In the genomic region with DNA sequence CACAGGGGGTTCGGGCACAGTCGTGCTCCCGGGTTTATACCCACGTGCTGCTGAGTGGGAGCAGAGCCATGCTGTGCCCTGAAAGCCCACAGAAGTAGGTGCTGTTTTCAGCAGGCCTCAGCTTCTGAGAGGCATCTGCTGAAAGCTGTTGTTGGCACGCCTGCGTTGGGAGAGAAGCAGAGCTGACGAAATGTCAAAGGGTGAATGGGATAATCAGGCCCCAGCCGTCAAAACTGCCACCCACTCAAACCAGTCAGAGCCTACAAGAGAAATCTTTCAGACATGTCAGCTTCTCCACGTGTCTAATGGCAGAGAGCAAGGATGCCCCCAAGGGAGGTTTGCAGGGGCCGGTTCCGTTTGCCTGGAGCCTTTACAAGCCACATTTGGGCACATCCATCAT, we compare ENCODE assay signal across 32 cellular contexts.
"Had no signal": no experiment of that assay in that cellular context is flagged by ENCODE, and none has a peak within 500 bp of the region (broad histone marks: within the 10 kb centered on the region; RNA-seq: fewer than 3 reads in every experiment).

No MANE protein-coding gene starts in this region.

- H3K9me3 ChIP-seq: adrenal gland, body of pancreas, colonic mucosa had no signal

- H3K36me3 ChIP-seq: adrenal gland, colonic mucosa, heart left ventricle, WERI-Rb-1 had no signal

- H3K27ac ChIP-seq: adrenal gland, body of pancreas, colonic mucosa, heart left ventricle, WERI-Rb-1 had no signal

- ATAC-seq: activated CD4-positive, CD25-positive, alpha-beta regulatory T cell treated with anti-CD3 and anti-CD28 coated beads, Interleukin-2, amount 50 U/mL, for 24 hours; activated CD8-positive, alpha-beta memory T cell treated with anti-CD3 and anti-CD28 coated beads, Interleukin-2, amount 10 ng/mL, durations not matched to agents 7 days and 5 days; activated CD8-positive, alpha-beta T cell treated with anti-CD3 and anti-CD28 coated beads, Interleukin-2, amount 10 ng/mL, durations not matched to agents 7 days and 5 days; activated naive CD8-positive, alpha-beta T cell treated with anti-CD3 and anti-CD28 coated beads, Interleukin-2, amount 50 U/mL, for 24 hours; body of pancreas; esophagus mucosa; heart left ventricle; T-helper 17 cell had no signal

- H3K4me1 ChIP-seq: adrenal gland, body of pancreas, colonic mucosa, heart left ventricle had no signal

- H3K27me3 Mint-ChIP-seq: activated B cell treated with CpG ODN at 0.5 μM for 24 hours; activated CD4-positive, alpha-beta memory T cell treated with anti-CD3 and anti-CD28 coated beads for 36 hours; activated CD8-positive, alpha-beta memory T cell treated with anti-CD3 and anti-CD28 coated beads, Interleukin-2, amount 10 ng/mL, durations not matched to agents 7 days and 5 days; activated naive CD4-positive, alpha-beta T cell treated with anti-CD3 and anti-CD28 coated beads, Interleukin-2, amount 50 U/mL, for 24 hours; activated naive CD8-positive, alpha-beta T cell treated with anti-CD3 and anti-CD28 coated beads, Interleukin-2, amount 50 U/mL, for 24 hours; T-helper 17 cell had no signal

- H3K4me3 ChIP-seq: adrenal gland, body of pancreas, colonic mucosa, heart left ventricle had no signal

- DNase-seq: activated B cell treated with CpG ODN at 0.5 μM for 24 hours; activated CD4-positive, alpha-beta memory T cell treated with anti-CD3 and anti-CD28 coated beads for 36 hours; activated CD4-positive, alpha-beta T cell treated with anti-CD3 and anti-CD28 coated beads for 48 hours; activated CD4-positive, alpha-beta T cell treated with anti-CD3 and anti-CD28 coated beads, Interleukin-2, amount 50 U/mL, for 1 hour; activated CD8-positive, alpha-beta memory T cell treated with anti-CD3 and anti-CD28 coated beads, Interleukin-2, amount 10 ng/mL, durations not matched to agents 7 days and 5 days; activated CD8-positive, alpha-beta memory T cell treated with anti-CD3 and anti-CD28 coated beads, Interleukin-2, amount 50 U/mL, for 4 hours; activated CD8-positive, alpha-beta T cell treated with anti-CD3 and anti-CD28 coated beads, Interleukin-2, amount 10 ng/mL, durations not matched to agents 7 days and 5 days; activated effector memory CD4-positive, alpha-beta T cell treated with anti-CD3 and anti-CD28 coated beads, Interleukin-2, amount 50 U/mL, for 16 hours; activated naive CD4-positive, alpha-beta T cell treated with anti-CD3 and anti-CD28 coated beads for 36 hours; activated naive CD8-positive, alpha-beta T cell treated with anti-CD3 and anti-CD28 coated beads for 36 hours; activated naive CD8-positive, alpha-beta T cell treated with anti-CD3 and anti-CD28 coated beads, Interleukin-2, amount 50 U/mL, for 24 hours; activated T-cell treated with anti-CD3 and anti-CD28 coated beads, Interleukin-2, amount 50 U/mL, for 1 hour; activated T-cell treated with anti-CD3 and anti-CD28 coated beads, Interleukin-2, amount 50 U/mL, for 48 hours; adrenal gland; aorta; body of pancreas; central memory CD4-positive, alpha-beta T cell; cerebellar nuclear complex; colonic mucosa; effector CD8-positive, alpha-beta T cell; foreskin fibroblast; heart left ventricle; T-helper 1 cell; T-helper 17 cell; T1000; WERI-Rb-1 had no signal

- H3K36me3 Mint-ChIP-seq: activated CD4-positive, alpha-beta memory T cell treated with anti-CD3 and anti-CD28 coated beads for 36 hours; activated CD8-positive, alpha-beta memory T cell treated with anti-CD3 and anti-CD28 coated beads, Interleukin-2, amount 10 ng/mL, durations not matched to agents 7 days and 5 days; activated naive CD4-positive, alpha-beta T cell treated with anti-CD3 and anti-CD28 coated beads, Interleukin-2, amount 50 U/mL, for 24 hours; activated naive CD8-positive, alpha-beta T cell treated with anti-CD3 and anti-CD28 coated beads for 36 hours had no signal

- H3K27me3 ChIP-seq: adrenal gland, body of pancreas, colonic mucosa had no signal

- H3K9me3 Mint-ChIP-seq: activated B cell treated with CpG ODN at 0.5 μM for 24 hours; activated CD4-positive, alpha-beta memory T cell treated with anti-CD3 and anti-CD28 coated beads for 36 hours; activated naive CD4-positive, alpha-beta T cell treated with anti-CD3 and anti-CD28 coated beads for 36 hours; activated naive CD4-positive, alpha-beta T cell treated with anti-CD3 and anti-CD28 coated beads, Interleukin-2, amount 50 U/mL, for 24 hours; activated naive CD8-positive, alpha-beta T cell treated with anti-CD3 and anti-CD28 coated beads, Interleukin-2, amount 50 U/mL, for 24 hours; T-helper 2 cell treated with Interferon-gamma antibody and Interleukin-4, amounts not matched to agents 5 μg/mL and 100 μg/mL, for 36 hours had no signal

- H3K27ac Mint-ChIP-seq: activated B cell treated with CpG ODN at 0.5 μM for 24 hours; activated CD4-positive, alpha-beta memory T cell treated with anti-CD3 and anti-CD28 coated beads for 36 hours; activated CD8-positive, alpha-beta memory T cell treated with anti-CD3 and anti-CD28 coated beads, Interleukin-2, amount 10 ng/mL, durations not matched to agents 7 days and 5 days; activated CD8-positive, alpha-beta T cell treated with anti-CD3 and anti-CD28 coated beads, Interleukin-2, amount 10 ng/mL, durations not matched to agents 7 days and 5 days; activated naive CD4-positive, alpha-beta T cell treated with anti-CD3 and anti-CD28 coated beads for 36 hours; activated naive CD4-positive, alpha-beta T cell treated with anti-CD3 and anti-CD28 coated beads, Interleukin-2, amount 50 U/mL, for 24 hours; activated naive CD8-positive, alpha-beta T cell treated with anti-CD3 and anti-CD28 coated beads for 36 hours; activated naive CD8-positive, alpha-beta T cell treated with anti-CD3 and anti-CD28 coated beads, Interleukin-2, amount 50 U/mL, for 24 hours; activated T-helper 1 cell treated with anti-CD3 and anti-CD28 coated beads, Interleukin-12 subunit alpha, Interleukin-12 subunit beta, Interleukin-2, Interleukin-4 antibody, amounts not matched to agents 30 ng/mL and 10 ng/mL and 1 ng/mL, durations not matched to agents 14 hours and 24 hours and 36 hours; activated T-helper 2 cell treated with anti-CD3 and anti-CD28 coated beads, Interferon-gamma antibody, Interleukin-2, Interleukin-4, amounts not matched to agents 10 μg/mL and 5 μg/mL and 100 μg/mL, durations not matched to agents 14 hours and 24 hours and 36 hours; T-helper 17 cell; T-helper 2 cell treated with Interferon-gamma antibody and Interleukin-4, amounts not matched to agents 5 μg/mL and 100 μg/mL, for 36 hours had no signal

- H3K4me1 Mint-ChIP-seq: activated B cell treated with CpG ODN at 0.5 μM for 24 hours; activated CD8-positive, alpha-beta memory T cell treated with anti-CD3 and anti-CD28 coated beads, Interleukin-2, amount 10 ng/mL, durations not matched to agents 7 days and 5 days; activated naive CD4-positive, alpha-beta T cell treated with anti-CD3 and anti-CD28 coated beads, Interleukin-2, amount 50 U/mL, for 24 hours; activated naive CD8-positive, alpha-beta T cell treated with anti-CD3 and anti-CD28 coated beads for 36 hours; activated naive CD8-positive, alpha-beta T cell treated with anti-CD3 and anti-CD28 coated beads, Interleukin-2, amount 50 U/mL, for 24 hours; T-helper 17 cell had no signal

- H3K4me3 Mint-ChIP-seq: activated B cell treated with CpG ODN at 0.5 μM for 24 hours; activated CD4-positive, alpha-beta memory T cell treated with anti-CD3 and anti-CD28 coated beads for 36 hours; activated CD8-positive, alpha-beta memory T cell treated with anti-CD3 and anti-CD28 coated beads, Interleukin-2, amount 10 ng/mL, durations not matched to agents 7 days and 5 days; activated CD8-positive, alpha-beta T cell treated with anti-CD3 and anti-CD28 coated beads, Interleukin-2, amount 10 ng/mL, durations not matched to agents 7 days and 5 days; activated naive CD4-positive, alpha-beta T cell treated with anti-CD3 and anti-CD28 coated beads for 36 hours; activated naive CD4-positive, alpha-beta T cell treated with anti-CD3 and anti-CD28 coated beads, Interleukin-2, amount 50 U/mL, for 24 hours; activated naive CD8-positive, alpha-beta T cell treated with anti-CD3 and anti-CD28 coated beads for 36 hours; activated naive CD8-positive, alpha-beta T cell treated with anti-CD3 and anti-CD28 coated beads, Interleukin-2, amount 50 U/mL, for 24 hours; activated T-helper 1 cell treated with anti-CD3 and anti-CD28 coated beads, Interleukin-12 subunit alpha, Interleukin-12 subunit beta, Interleukin-2, Interleukin-4 antibody, amounts not matched to agents 30 ng/mL and 10 ng/mL and 1 ng/mL, durations not matched to agents 14 hours and 24 hours and 36 hours; T-helper 17 cell; T-helper 2 cell treated with Interferon-gamma antibody and Interleukin-4, amounts not matched to agents 5 μg/mL and 100 μg/mL, for 36 hours had no signal
